8 cellular contexts compared by ENCODE assay signal in genomic region chr19:57389730-57390598, GRCh38. TPM values are rescaled to one million over a fixed set of nuclear protein-coding genes. Genes with fewer than 3 reads are reported as not detected.
DNase-seq lines count a peak whose midpoint lies in the region; ATAC-seq, FAIRE-seq and TF ChIP-seq lines count a peak whose summit lies in the region.

ZNF548 (plus strand) TSS chr19:57389854; CDS start chr19:57390100, 246 bp downstream.

- H3K4me3 ChIP-seq in pancreas, result peak within 1 kb of the TSS; percentile 57 to 91 (median 85)
- peak within 1 kb of the TSS; percentile 90 to 96 for H3K4me3 ChIP-seq in tibial artery

- intact Hi-C loops in Right ventricle myocardium inferior (cut with DNase I), result no loop called here
- intact Hi-C loops in pancreas (cut with DNase I), result no loop called here
- intact Hi-C loops in tibial artery (cut with DNase I; ENCODE audit: low total_unique reads), result no loop called here

- no peaks in the 10 kb centered on the region for H3K27me3 ChIP-seq in pancreas
- H3K27me3 ChIP-seq in tibial artery, result no peaks in the 10 kb centered on the region

- WGBS in pancreas, 2 donors, result 1% methylated on average over 50 of the region's 50 CpGs

- peak within 1 kb of the TSS; percentile 56 to 84 (median 75) for H3K27ac ChIP-seq in pancreas
- H3K27ac ChIP-seq in tibial artery, result peak within 1 kb of the TSS; percentile 96 to 97

- ATAC-seq in HG02678 (IDR thresholded peaks at IDR 0.05; ENCODE audit: unreplicated experiment) (peak; percentile 98), Right ventricle myocardium inferior (peak; percentile 100), pancreas (peak; percentile 99 to 100 (median 100))

- no peaks in the 10 kb centered on the region for H3K9me3 ChIP-seq in pancreas
- peaks cover 0 to 20% (median 13%) of the 10 kb centered on the region in 3 donors for H3K9me3 ChIP-seq in tibial artery

- peaks cover 0 to 6% (median 5%) of the 10 kb centered on the region in 3 donors for H3K4me1 ChIP-seq in pancreas
- peaks cover 0 to 18% (median 8%) of the 10 kb centered on the region in 4 donors for H3K4me1 ChIP-seq in tibial artery

- FAIRE-seq in pancreas (lab: Jason Lieb, UNC), result no peak

- TF ChIP-seq CTCF in GM12872 (IDR thresholded peaks at IDR 0.05; ENCODE audit: insufficient read depth, low read depth, low read length) (peak; percentile 18; the same call in 1 of the 3 replicates), pancreas (IDR thresholded peaks at IDR 0.05) (no peak), tibial artery (IDR thresholded peaks at IDR 0.05) (peak; percentile 29 to 50)

- H3K36me3 ChIP-seq in pancreas (no peaks in the 10 kb centered on the region), tibial artery (peaks cover 24 to 31% (median 28%) of the 10 kb centered on the region in 3 donors)

- DNase-seq in NCI-H1417 (lab: John Stamatoyannopoulos, UW), result peak; percentile 92 to 98 (median 97)
- peak; percentile 89 to 96 for DNase-seq in SW 1271 (lab: John Stamatoyannopoulos, UW)
- peak; percentile 97 for DNase-seq in activated naive CD8-positive, alpha-beta T cell treated with anti-CD3 and anti-CD28 coated beads, Interleukin-2, amount 50 U/mL, for 16 hours (ENCODE audit: low read depth, low spot score)
- DNase-seq in Right ventricle myocardium inferior (ENCODE audit: missing footprints), result peak; percentile 97
- peak; percentile 89 to 96 (median 91) for DNase-seq in pancreas
- peak; percentile 98 for DNase-seq in tibial artery

RNA-seq across cellular contexts. Expression of gene ZNF548, which starts in this region (rescaled TPM):
- total RNA-seq in Right ventricle myocardium inferior, result 14.7 TPM
- total RNA-seq in pancreas, result 1 to 10 TPM; 3.5 to 8.7 (median 5.1) TPM
- 1 to 10 TPM; 3.7 to 5.2 TPM for polyA plus RNA-seq in pancreas

Comparison
In these comparisons a context has a peak if more than half of its experiments do, and no peak if none do; other contexts are left out.
1. Peak in every context shown above with its lines: DNase-seq, ATAC-seq, H3K4me3 ChIP-seq and H3K27ac ChIP-seq.
2. CTCF ChIP-seq: peak in GM12872 (single experiment) and tibial artery (2 of 2); none in pancreas (0 of 4).